ENCODE assay signal across 7 cellular contexts in the genomic region with DNA sequence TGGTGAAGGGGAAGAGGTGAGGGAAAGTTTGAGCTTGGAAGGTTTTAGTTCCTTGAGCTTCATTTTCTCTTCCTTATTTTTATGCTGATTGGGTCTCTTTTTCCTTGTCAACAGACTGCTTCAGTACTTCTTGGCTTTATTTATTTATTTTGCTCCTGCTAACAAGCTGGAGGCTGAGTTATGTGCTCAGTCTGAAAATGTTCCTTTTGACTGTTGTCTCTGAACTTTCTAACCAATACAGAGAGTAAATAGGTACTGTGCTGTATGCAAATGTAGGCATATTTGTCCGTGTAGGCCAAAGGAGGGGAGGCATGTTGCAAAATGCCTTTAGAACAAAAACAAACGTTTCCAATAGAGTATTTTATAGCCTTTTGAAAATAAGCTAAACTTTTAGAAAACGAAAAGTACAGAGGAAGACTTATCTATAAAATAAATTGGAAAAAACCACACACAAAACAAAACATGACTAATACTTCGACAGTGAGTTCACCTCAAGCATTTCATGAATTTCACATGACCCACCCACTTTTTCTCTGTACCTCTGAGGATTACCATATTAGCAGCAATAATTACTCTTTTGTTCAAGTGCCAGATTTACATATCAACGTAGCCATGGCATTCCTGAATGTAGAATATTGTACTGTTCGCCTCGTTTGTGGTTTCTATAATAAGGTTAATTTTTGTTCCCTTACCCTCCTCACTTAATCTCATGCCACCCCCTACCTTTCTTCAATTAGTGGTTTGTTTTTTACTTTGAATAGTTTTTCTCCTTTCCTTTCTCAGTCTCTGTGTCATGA. TPM values are rescaled to one million over a fixed set of nuclear protein-coding genes. Genes with fewer than 3 reads are reported as not detected.
DNase-seq lines count a peak whose midpoint lies in the region; ATAC-seq, FAIRE-seq and TF ChIP-seq lines count a peak whose summit lies in the region.

No MANE protein-coding gene starts in this region.

- peak; percentile 75 for FAIRE-seq in GM12878 (lab: Jason Lieb, UNC)

- CTCF ChIA-PET in GM12878 (lab: Yijun Ruan, JAX), result interaction anchor here (0.6 to 4.4 kb wide), 27 partner anchors 8 to 250 kb away, joined by 3 to 70 read pairs (median 5); partner anchors contain the start of genes BORCS5 and DUSP16

- POLR2A ChIA-PET in GM12878 (lab: Charles Lee), result interaction anchor here (0.6 to 2.0 kb wide), 17 partner anchors 9 to 1096 kb away, joined by 3 to 12 read pairs (median 4); no protein-coding TSS in a partner anchor

- in situ Hi-C loops in GM12878 (cut with MboI), result no loop called here

- H3K4me3 ChIP-seq in GM12878 (peak overlapping the region; percentile 53), smooth muscle cell (no peak overlapping the region)

- H3K27ac ChIP-seq in GM12878 (ENCODE audit: control insufficient read depth, insufficient read depth) (peak overlapping the region; percentile 90), smooth muscle cell (ENCODE audit: low read depth) (peak overlapping the region; percentile 72)

- no peak for TF ChIP-seq CTCF in GM12878 (IDR thresholded peaks at IDR 0.05 in 2 of 3, conservative IDR thresholded peaks at IDR 0.05 in 1 of 3; ENCODE audit: control insufficient read depth in 2 of 3, extremely low read depth in 1 of 3, insufficient read depth in 1 of 3, low read depth in 3 of 3, low read length in 3 of 3)
- TF ChIP-seq CTCF in smooth muscle cell (IDR thresholded peaks at IDR 0.05; ENCODE audit: borderline replicate concordance, insufficient read depth, poor library complexity, severe bottlenecking), result no peak

- RAD21 ChIA-PET in GM12878 (lab: Charles Lee; ENCODE audit: unreplicated experiment), result interaction anchor here (0.6 to 5.2 kb wide), 31 partner anchors 9 to 525 kb away, joined by 3 to 103 read pairs (median 5); partner anchors contain the start of genes BORCS5 and DUSP16

- TF ChIP-seq EP300 in GM12878 (IDR thresholded peaks at IDR 0.05; ENCODE audit: borderline replicate concordance in 1 of 2, control insufficient read depth in 1 of 2, low read depth in 2 of 2, low read length in 2 of 2), result peak in 1 of 2 experiments; percentile 59; a peak in 2 of 4 replicates

- H3K36me3 ChIP-seq in GM12878 (ENCODE audit: control insufficient read depth in 2 of 2, insufficient read depth in 2 of 2, low read length in 1 of 2), result no peaks in the 10 kb centered on the region
- no peaks in the 10 kb centered on the region for H3K36me3 ChIP-seq in smooth muscle cell (ENCODE audit: low read depth)

- H3K79me2 ChIP-seq in GM12878 (ENCODE audit: control insufficient read depth, insufficient read depth, low read length) (peaks cover under 1% of the 10 kb centered on the region), smooth muscle cell (ENCODE audit: low read depth) (no peaks in the 10 kb centered on the region)

- 2% methylated on average over 7 of the region's 7 CpGs for WGBS in GM12878 (ENCODE audit: insufficient coverage, insufficient replicate concordance, low lambda C conversion rate, missing lambda C conversion rate)
- 53% methylated on average over 7 of the region's 7 CpGs for WGBS in smooth muscle cell (ENCODE audit: low lambda C conversion rate)

- ATAC-seq in GM19035 (IDR thresholded peaks at IDR 0.05; ENCODE audit: unreplicated experiment), result peak; percentile 55
- peak; percentile 38 for ATAC-seq in HG03342 (IDR thresholded peaks at IDR 0.05; ENCODE audit: unreplicated experiment)
- peak; percentile 67 for ATAC-seq in GM12878
- no peak for ATAC-seq in HG02840 (IDR thresholded peaks at IDR 0.05; ENCODE audit: low FRiP score, unreplicated experiment)

- TF ChIP-seq RAD21 in GM12878 (IDR thresholded peaks at IDR 0.05; ENCODE audit: insufficient read depth, low read depth, low read length), result no peak

- intact Hi-C loops in GM12878 (cut with micrococcal nuclease; ENCODE audit: unreplicated experiment), result loop anchor here (1.0 to 5.0 kb wide), 2 partner anchors 24 to 130 kb away; no protein-coding TSS in a partner anchor

- H3K9me3 ChIP-seq in GM12878 (replicated peaks; ENCODE audit: control insufficient read depth, insufficient read depth, low read length) (no peaks in the 10 kb centered on the region), smooth muscle cell (replicated peaks; ENCODE audit: low read depth) (no peaks in the 10 kb centered on the region)

- H4K20me1 ChIP-seq in GM12878 (ENCODE audit: control insufficient read depth, insufficient read depth) (no peaks in the 10 kb centered on the region), smooth muscle cell (ENCODE audit: low read depth) (no peaks in the 10 kb centered on the region)

- peak; percentile 53 for DNase-seq in GM12878 (ENCODE audit: low read depth, low spot score)
- no peak for DNase-seq in smooth muscle cell (lab: John Stamatoyannopoulos, UW; ENCODE audit: unreplicated experiment)
- no peak for DNase-seq in SHP77 treated with DMSO at 0.1 percent for 48 hours (lab: John Stamatoyannopoulos, UW)
- no peak for DNase-seq in NCI-H2227 (lab: John Stamatoyannopoulos, UW; ENCODE audit: unreplicated experiment)

- H3K4me1 ChIP-seq in GM12878 (ENCODE audit: control insufficient read depth, insufficient read depth, low read length) (peaks cover 23% of the 10 kb centered on the region), smooth muscle cell (ENCODE audit: low read depth) (no peaks in the 10 kb centered on the region)

- no peaks in the 10 kb centered on the region for H3F3A ChIP-seq in smooth muscle cell (ENCODE audit: low read depth)

- no TSS peak for BruUV-seq in GM12878 (replicated peaks; lab: Mats Ljungman, UMichigan)

- no peak for TF ChIP-seq POLR2A in GM12878 (IDR thresholded peaks at IDR 0.05; ENCODE audit: low read depth, low read length)

- H3K27me3 ChIP-seq in GM12878 (replicated peaks in 1 of 2; ENCODE audit: control insufficient read depth in 2 of 2, insufficient read depth in 2 of 2, low read length in 1 of 2) (no peaks in the 10 kb centered on the region), smooth muscle cell (ENCODE audit: low read depth) (no peaks in the 10 kb centered on the region)

- H3K4me2 ChIP-seq in GM12878 (ENCODE audit: control insufficient read depth, insufficient read depth), result peak overlapping the region; percentile 87
- H3K4me2 ChIP-seq in smooth muscle cell, result no peak overlapping the region

- peak overlapping the region; percentile 52 for H2AFZ ChIP-seq in GM12878 (ENCODE audit: control insufficient read depth, low read depth, low read length)
- peak overlapping the region; percentile 25 for H2AFZ ChIP-seq in smooth muscle cell (ENCODE audit: low read depth)

- SMC1A ChIA-PET in GM12878 (lab: Charles Lee; ENCODE audit: uncharacterized antibody, unreplicated experiment), result interaction anchor here (0.9 to 4.9 kb wide), 36 partner anchors 20 to 522 kb away, joined by 3 to 102 read pairs (median 4); partner anchors contain the start of gene DUSP16

- H3K9ac ChIP-seq in GM12878 (ENCODE audit: control insufficient read depth, insufficient read depth, low read length) (peak overlapping the region; percentile 38; the same call in 1 of the 2 replicates), smooth muscle cell (ENCODE audit: low read depth) (no peak overlapping the region)

RNA-seq across cellular contexts. Expression of gene CREBL2, which starts 4.7 kb away (rescaled TPM):
- total RNA-seq in GM12878 (2013; cell fraction: nucleolus; rRNA removed), result 17.2 and 18.1 TPM in 2 replicates
- total RNA-seq in GM12878 (2014; rRNA removed), result 17.7 and 23.0 TPM in 2 replicates
- total RNA-seq in GM12878 (2014; rRNA removed; fragmentation: Illumina TruSeq; extraction: Trizol), result 13.9 and 14.2 TPM in 2 replicates
- total RNA-seq in GM12878 (2021), result 11.4 and 11.9 TPM in 2 replicates
- 5.5 TPM for polyA plus RNA-seq in GM12878 (2011; ENCODE audit: low read depth)
- 19.1 and 28.4 TPM in 2 replicates for polyA plus RNA-seq in GM12878 (2011; rRNA removed)
- polyA plus RNA-seq in GM12878 (2011; cell fraction: cytosol; rRNA removed), result 10.0 and 11.6 TPM in 2 replicates
- polyA plus RNA-seq in GM12878 (2011; cell fraction: nucleus; rRNA removed), result 5.3 and 6.3 TPM in 2 replicates
- polyA plus RNA-seq in GM12878 (2012), result 7.0 and 11.6 TPM in 2 replicates
- 13.1 and 15.5 TPM in 2 replicates for polyA plus RNA-seq in GM12878 (2014; fragmentation: Illumina TruSeq; extraction: Trizol)
- 1 to 10 TPM; 4.6 to 5.2 TPM for polyA plus RNA-seq in GM12878 (2014; fragmentation: Nextera tagmentation; extraction: Ambion mirVana)
- polyA plus RNA-seq in GM12878 (2014; rRNA removed), result 10.1 and 10.7 TPM in 2 replicates
- 10 to 100 TPM; 14.9 to 15.6 TPM for polyA plus RNA-seq in GM12878 (2016; fragmentation: Nextera tagmentation; extraction: Ambion mirVana)
- polyA minus RNA-seq in GM12878 (2011; rRNA and poly(A)+ RNA removed), result 14.8 and 17.3 TPM in 2 replicates
- polyA minus RNA-seq in GM12878 (2011; cell fraction: cytosol; rRNA and poly(A)+ RNA removed), result 4.9 and 6.1 TPM in 2 replicates
- 6.2 and 9.1 TPM in 2 replicates for polyA minus RNA-seq in GM12878 (2011; cell fraction: nucleus; rRNA and poly(A)+ RNA removed)
- 6.6 and 8.2 TPM in 2 replicates for total RNA-seq in smooth muscle cell
- 4.2 and 5.3 TPM in 2 replicates for polyA plus RNA-seq in smooth muscle cell

RNA-seq across cellular contexts. Expression of gene DUSP16, which starts 44.3 kb away (rescaled TPM):
- 142 and 202 TPM in 2 replicates for total RNA-seq in GM12878 (2013; cell fraction: nucleolus; rRNA removed)
- total RNA-seq in GM12878 (2014; rRNA removed), result 25.1 and 27.3 TPM in 2 replicates
- total RNA-seq in GM12878 (2014; rRNA removed; fragmentation: Illumina TruSeq; extraction: Trizol), result 33.0 and 33.9 TPM in 2 replicates
- 41.6 and 44.2 TPM in 2 replicates for total RNA-seq in GM12878 (2021)
- polyA plus RNA-seq in GM12878 (2011; ENCODE audit: low read depth), result 17.2 TPM
- polyA plus RNA-seq in GM12878 (2011; rRNA removed), result 75.3 and 85.8 TPM in 2 replicates
- polyA plus RNA-seq in GM12878 (2011; cell fraction: cytosol; rRNA removed), result 42.0 and 85.2 TPM in 2 replicates
- 28.8 and 32.3 TPM in 2 replicates for polyA plus RNA-seq in GM12878 (2011; cell fraction: nucleus; rRNA removed)
- polyA plus RNA-seq in GM12878 (2012), result 21.7 and 33.5 TPM in 2 replicates
- 36.0 and 39.4 TPM in 2 replicates for polyA plus RNA-seq in GM12878 (2014; fragmentation: Illumina TruSeq; extraction: Trizol)
- 1 to 10 TPM; 3.9 to 5.0 TPM for polyA plus RNA-seq in GM12878 (2014; fragmentation: Nextera tagmentation; extraction: Ambion mirVana)
- 24.4 and 28.5 TPM in 2 replicates for polyA plus RNA-seq in GM12878 (2014; rRNA removed)
- polyA plus RNA-seq in GM12878 (2016; fragmentation: Nextera tagmentation; extraction: Ambion mirVana), result 1 to 10 TPM; 8.5 to 9.7 TPM
- polyA minus RNA-seq in GM12878 (2011; rRNA and poly(A)+ RNA removed), result 89.2 and 103 TPM in 2 replicates
- polyA minus RNA-seq in GM12878 (2011; cell fraction: cytosol; rRNA and poly(A)+ RNA removed), result 32.7 and 33.5 TPM in 2 replicates
- 24.2 and 25.1 TPM in 2 replicates for polyA minus RNA-seq in GM12878 (2011; cell fraction: nucleus; rRNA and poly(A)+ RNA removed)
- 10.8 and 13.0 TPM in 2 replicates for total RNA-seq in smooth muscle cell
- 1.2 and 2.0 TPM in 2 replicates for polyA plus RNA-seq in smooth muscle cell
